24 cellular contexts compared by ENCODE assay signal in genomic region chr17:19354748-19355147, GRCh38. TPM values are rescaled to one million over a fixed set of nuclear protein-coding genes. Genes with fewer than 3 reads are reported as not detected.
"Had no signal": no experiment of that assay in that cellular context is flagged by ENCODE, and none has a peak within 500 bp of the region (broad histone marks: within the 10 kb centered on the region; RNA-seq: fewer than 3 reads in every experiment).

No MANE protein-coding gene starts in this region.

- H3K9me3 ChIP-seq: colonic mucosa had no signal

- H3K36me3 ChIP-seq: colonic mucosa had no signal

- H3K4me1 ChIP-seq: colonic mucosa had no signal

- H3K4me1 Mint-ChIP-seq: activated CD4-positive, alpha-beta memory T cell treated with anti-CD3 and anti-CD28 coated beads, Interleukin-2, amount 10 ng/mL, durations not matched to agents 7 days and 5 days; activated CD4-positive, alpha-beta T cell treated with anti-CD3 and anti-CD28 coated beads for 36 hours; activated naive CD4-positive, alpha-beta T cell treated with anti-CD3 and anti-CD28 coated beads, Interleukin-2, amount 10 ng/mL, durations not matched to agents 7 days and 5 days; activated naive CD8-positive, alpha-beta T cell treated with anti-CD3 and anti-CD28 coated beads for 36 hours had no signal

- H3K27ac Mint-ChIP-seq: activated CD4-positive, alpha-beta memory T cell treated with anti-CD3 and anti-CD28 coated beads, Interleukin-2, amount 10 ng/mL, durations not matched to agents 7 days and 5 days; activated CD4-positive, alpha-beta T cell treated with anti-CD3 and anti-CD28 coated beads for 36 hours; activated naive CD4-positive, alpha-beta T cell treated with anti-CD3 and anti-CD28 coated beads, Interleukin-2, amount 10 ng/mL, durations not matched to agents 7 days and 5 days; activated naive CD8-positive, alpha-beta T cell treated with anti-CD3 and anti-CD28 coated beads for 36 hours; activated T-helper 2 cell treated with anti-CD3 and anti-CD28 coated beads, Interferon-gamma antibody, Interleukin-2, Interleukin-4, amounts not matched to agents 10 μg/mL and 5 μg/mL and 100 μg/mL, durations not matched to agents 14 hours and 24 hours and 36 hours; T-helper 2 cell treated with Interferon-gamma antibody and Interleukin-4, amounts not matched to agents 5 μg/mL and 100 μg/mL, for 36 hours had no signal

- H3K4me3 Mint-ChIP-seq: activated CD4-positive, alpha-beta memory T cell treated with anti-CD3 and anti-CD28 coated beads, Interleukin-2, amount 10 ng/mL, durations not matched to agents 7 days and 5 days; activated CD4-positive, alpha-beta T cell treated with anti-CD3 and anti-CD28 coated beads for 36 hours; activated naive CD4-positive, alpha-beta T cell treated with anti-CD3 and anti-CD28 coated beads, Interleukin-2, amount 10 ng/mL, durations not matched to agents 7 days and 5 days; activated naive CD8-positive, alpha-beta T cell treated with anti-CD3 and anti-CD28 coated beads for 36 hours; activated T-cell treated with anti-CD3 and anti-CD28 coated beads, Interleukin-2, amount 50 U/mL, for 72 hours; T-helper 2 cell treated with Interferon-gamma antibody and Interleukin-4, amounts not matched to agents 5 μg/mL and 100 μg/mL, for 36 hours had no signal

- H3K4me3 ChIP-seq: colonic mucosa, SK-N-MC had no signal

- H3K36me3 Mint-ChIP-seq: activated naive CD4-positive, alpha-beta T cell treated with anti-CD3 and anti-CD28 coated beads, Interleukin-2, amount 10 ng/mL, durations not matched to agents 7 days and 5 days; activated naive CD8-positive, alpha-beta T cell treated with anti-CD3 and anti-CD28 coated beads for 36 hours had no signal

- H3K27me3 Mint-ChIP-seq: activated naive CD8-positive, alpha-beta T cell treated with anti-CD3 and anti-CD28 coated beads for 36 hours had no signal

- ATAC-seq: activated CD4-positive, alpha-beta T cell treated with anti-CD3 and anti-CD28 coated beads for 36 hours; activated T-cell treated with anti-CD3 and anti-CD28 coated beads, Interleukin-2, amount 50 U/mL, for 72 hours had no signal

- H3K27ac ChIP-seq: brain microvascular endothelial cell, colonic mucosa, SK-N-MC, WERI-Rb-1 had no signal

- H3K9me3 Mint-ChIP-seq: activated CD4-positive, alpha-beta memory T cell treated with anti-CD3 and anti-CD28 coated beads, Interleukin-2, amount 10 ng/mL, durations not matched to agents 7 days and 5 days; activated naive CD4-positive, alpha-beta T cell treated with anti-CD3 and anti-CD28 coated beads, Interleukin-2, amount 10 ng/mL, durations not matched to agents 7 days and 5 days; activated naive CD8-positive, alpha-beta T cell treated with anti-CD3 and anti-CD28 coated beads for 36 hours; activated T-cell treated with anti-CD3 and anti-CD28 coated beads, Interleukin-2, amount 50 U/mL, for 72 hours; activated T-helper 2 cell treated with anti-CD3 and anti-CD28 coated beads, Interferon-gamma antibody, Interleukin-2, Interleukin-4, amounts not matched to agents 10 μg/mL and 5 μg/mL and 100 μg/mL, durations not matched to agents 14 hours and 24 hours and 36 hours; T-helper 2 cell treated with Interferon-gamma antibody and Interleukin-4, amounts not matched to agents 5 μg/mL and 100 μg/mL, for 36 hours had no signal

- DNase-seq: activated CD4-positive, alpha-beta memory T cell treated with anti-CD3 and anti-CD28 coated beads, Interleukin-2, amount 10 ng/mL, durations not matched to agents 7 days and 5 days; activated CD4-positive, alpha-beta T cell treated with anti-CD3 and anti-CD28 coated beads for 36 hours; activated CD4-positive, alpha-beta T cell treated with anti-CD3 and anti-CD28 coated beads, Interleukin-2, amount 50 U/mL, for 1 hour; activated gamma-delta T cell treated with Interleukin-2 at 50 U/mL for 16 hours; activated naive CD8-positive, alpha-beta T cell treated with anti-CD3 and anti-CD28 coated beads for 36 hours; activated T-cell treated with anti-CD3 and anti-CD28 coated beads, Interleukin-2, amount 50 U/mL, for 72 hours; cerebellar nuclear complex; colonic mucosa; Kasumi-1; NCI-H1092; NCI-H1417 treated with DMSO at 0.1 percent for 48 hours; NCI-H1694; NCI-H2029; NCI-H2107; NCI-H2171 treated with DMSO at 0.1 percent for 48 hours; NCI-H524; WERI-Rb-1 had no signal

RNA-seq across cellular contexts. Expression of gene MFAP4, which starts 32.2 kb away (rescaled TPM):
- total RNA-seq: activated CD4-positive, alpha-beta memory T cell treated with anti-CD3 and anti-CD28 coated beads, Interleukin-2, amount 10 ng/mL, durations not matched to agents 7 days and 5 days; activated CD4-positive, alpha-beta T cell treated with anti-CD3 and anti-CD28 coated beads for 36 hours; activated CD8-positive, alpha-beta memory T cell treated with anti-CD3 and anti-CD28 coated beads for 36 hours; activated T-helper 2 cell treated with anti-CD3 and anti-CD28 coated beads, Interferon-gamma antibody, Interleukin-2, Interleukin-4, amounts not matched to agents 10 μg/mL and 5 μg/mL and 100 μg/mL, durations not matched to agents 14 hours and 24 hours and 36 hours; T-helper 1 cell treated with Interleukin-12 subunit alpha and Interleukin-12 subunit beta and Interleukin-4 antibody, amounts not matched to agents 30 ng/mL and 1 ng/mL, for 36 hours had no signal
